In the genomic region with DNA sequence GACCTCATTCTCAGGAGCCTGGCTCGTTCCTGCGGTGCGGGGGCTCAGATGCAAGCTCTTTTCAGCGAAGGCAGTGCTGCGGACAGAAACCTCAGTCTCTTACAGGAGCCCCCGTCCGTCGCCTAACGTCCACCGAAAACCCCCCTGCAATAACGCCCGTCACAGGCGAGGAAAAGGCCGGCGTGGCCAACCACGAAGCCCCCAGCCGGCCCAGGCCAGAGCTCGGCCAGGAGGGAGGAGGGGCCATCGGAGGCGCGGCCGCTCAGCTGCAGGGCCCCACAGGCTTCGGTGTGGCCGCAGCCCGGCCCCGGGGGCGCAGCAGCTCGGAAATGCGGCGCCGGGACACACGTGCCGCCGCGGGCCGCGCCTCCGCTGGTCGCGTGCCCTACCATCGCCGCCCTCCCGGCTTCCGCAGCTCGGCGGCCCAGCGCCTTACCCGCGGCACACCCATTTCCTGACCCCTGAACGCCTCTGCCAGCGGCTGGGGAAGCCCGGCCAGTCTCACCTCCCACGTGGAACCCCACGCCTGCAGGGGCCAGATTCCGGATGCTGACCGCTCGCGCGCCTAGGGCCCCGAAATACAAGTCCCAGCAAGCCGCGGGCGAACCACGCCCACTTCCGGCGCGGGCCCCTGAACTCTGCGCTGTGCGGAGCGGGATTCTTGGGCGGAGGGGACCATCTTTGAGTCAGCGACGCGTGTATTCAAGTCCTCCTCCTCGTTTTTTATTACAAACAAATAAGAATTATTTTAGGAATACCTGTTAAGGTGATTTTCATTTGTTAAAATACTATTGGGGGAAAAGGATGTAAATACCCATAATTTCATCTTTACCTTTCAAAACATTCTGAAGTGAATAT, we compare ENCODE assay signal across 8 cellular contexts. TPM values are rescaled to one million over a fixed set of nuclear protein-coding genes. Genes with fewer than 3 reads are reported as not detected.
DNase-seq lines count a peak whose midpoint lies in the region; ATAC-seq and TF ChIP-seq lines count a peak whose summit lies in the region.

TSS of gene ZNF239 (minus strand) at position 582 of the 858 bp plus-strand sequence. CDS start 16,537 bp downstream, outside the sequence.

- ATAC-seq in HG03025 (IDR thresholded peaks at IDR 0.05; ENCODE audit: low FRiP score, unreplicated experiment) (peak; percentile 92), mucosa of descending colon (peak; percentile 97)

- TF ChIP-seq CTCF in epithelial cell of proximal tubule (conservative IDR thresholded peaks at IDR 0.05; ENCODE audit: low read depth, low read length) (no peak), mucosa of descending colon (IDR thresholded peaks at IDR 0.05) (no peak)

- no peaks in the 10 kb centered on the region for H3K36me3 ChIP-seq in mucosa of descending colon (ENCODE audit: low read depth)

- H3K4me1 ChIP-seq in mucosa of descending colon (ENCODE audit: low read depth), result no peaks in the 10 kb centered on the region

- peak; percentile 77 to 87 (median 84) for DNase-seq in NCI-H1417 (lab: John Stamatoyannopoulos, UW)
- no peak for DNase-seq in NCI-H1417 treated with DMSO at 0.1 percent for 48 hours (lab: John Stamatoyannopoulos, UW)
- DNase-seq in NCI-H82 (lab: John Stamatoyannopoulos, UW), result peak; percentile 87
- DNase-seq in activated T-cell treated with anti-CD3 and anti-CD28 coated beads for 4 hours, result peak; percentile 76
- DNase-seq in epithelial cell of proximal tubule (ENCODE audit: low read depth), result peak; percentile 16
- peak; percentile 87 to 93 (median 90) for DNase-seq in mucosa of descending colon
- peak; percentile 65 for DNase-seq in stimulated activated CD8-positive, alpha-beta memory T cell treated with anti-CD3 and anti-CD28 coated beads, Interleukin-2, amount 100 ng/mL, for 1 hour (ENCODE audit: low read depth in 2 of 2)

- H3K9me3 ChIP-seq in mucosa of descending colon, result no peaks in the 10 kb centered on the region

- H3K4me3 ChIP-seq in epithelial cell of proximal tubule (ENCODE audit: low read depth, low read length) (peak within 1 kb of the TSS; percentile 67), mucosa of descending colon (peak within 1 kb of the TSS; percentile 9)

- intact Hi-C loops in mucosa of descending colon (cut with DNase I, micrococcal nuclease), result no loop called here

RNA-seq across cellular contexts. Expression of gene ZNF239, which starts in this region (rescaled TPM):
- total RNA-seq in epithelial cell of proximal tubule (4.4 and 8.5 TPM in 2 replicates), mucosa of descending colon (1 to 10 TPM; 1.5 to 3.7 (median 1.9) TPM)
